ENCODE assay signal across 10 cellular contexts in genomic region chr19:48123907-48124675, GRCh38. TPM values are rescaled to one million over a fixed set of nuclear protein-coding genes. Genes with fewer than 3 reads are reported as not detected.
A peak's percentile ranks its signal among the peaks of the same experiment; 100 is the strongest.
DNase-seq lines count a peak whose midpoint lies in the region; ATAC-seq and TF ChIP-seq lines count a peak whose summit lies in the region.
"Had no signal": no experiment of that assay in that cellular context is flagged by ENCODE, and none has a peak within 500 bp of the region (broad histone marks: within the 10 kb centered on the region; RNA-seq: fewer than 3 reads in every experiment).

No MANE protein-coding gene starts in this region.

- ATAC-seq in HG03025 (IDR thresholded peaks at IDR 0.05; ENCODE audit: low FRiP score, unreplicated experiment), result no peak
- no peak for ATAC-seq in GM21367 (IDR thresholded peaks at IDR 0.05; ENCODE audit: unreplicated experiment)
- ATAC-seq: stimulated activated memory B cell treated with anti-CD40 and anti-IgM and Interleukin-4, amounts not matched to agents 10 μg/mL and 1 μg/mL and 100 μg/mL, for 72 hours had no signal

- no peak overlapping the region for H3K4me3 ChIP-seq in epithelial cell of esophagus (ENCODE audit: low read length)

- peak; percentile 50 for DNase-seq in DMS53 treated with DMSO at 0.1 percent for 48 hours (lab: John Stamatoyannopoulos, UW; ENCODE audit: unreplicated experiment)
- DNase-seq in NCI-H69 (lab: John Stamatoyannopoulos, UW), result peak; percentile 6
- DNase-seq in epithelial cell of esophagus (ENCODE audit: low read depth), result peak; percentile 94
- DNase-seq in putamen (ENCODE audit: low spot score), result peak; percentile 60
- DNase-seq in RPMI8226, result no peak
- no peak for DNase-seq in G401 (ENCODE audit: low spot score)
- DNase-seq: activated B cell treated with CpG ODN at 0.5 μM for 24 hours had no signal

- TF ChIP-seq CTCF in epithelial cell of esophagus (IDR thresholded peaks at IDR 0.05; ENCODE audit: insufficient read depth, low read depth, low read length, missing control alignments), result peak; percentile 17

- in situ Hi-C loops in G401 (cut with HindIII; ENCODE audit: low sequenced_read_pairs), result no loop called here

RNA-seq across cellular contexts. Expression of gene PLA2G4C, which starts 13.5 kb away (rescaled TPM):
- total RNA-seq in G401 (2014; rRNA removed; shearing (Covaris generic)), result 0.92 and 2.3 TPM in 2 replicates

RNA-seq across cellular contexts. Expression of gene LIG1, which starts 46.1 kb away (rescaled TPM):
- total RNA-seq in G401 (2014; rRNA removed; shearing (Covaris generic)), result 62.8 and 119 TPM in 2 replicates

RNA-seq across cellular contexts. Expression of gene ZSWIM9, which starts 46.4 kb away (rescaled TPM):
- total RNA-seq in G401 (2014; rRNA removed; shearing (Covaris generic)), result 3.1 and 3.6 TPM in 2 replicates

Comparison
In these comparisons a context has a peak if more than half of its experiments do, and no peak if none do; other contexts are left out.
1. DNase-seq: peak in DMS53 treated with DMSO at 0.1 percent for 48 hours (single experiment), NCI-H69 (single experiment), epithelial cell of esophagus (single experiment) and putamen (single experiment); none in RPMI8226 (single experiment) and G401 (single experiment).